In genomic region chr13:31224174-31224669, GRCh38 we compare ENCODE assay signal across 16 cellular contexts. TPM values are rescaled to one million over a fixed set of nuclear protein-coding genes. Genes with fewer than 3 reads are reported as not detected.
DNase-seq lines count a peak whose midpoint lies in the region; ATAC-seq, FAIRE-seq and TF ChIP-seq lines count a peak whose summit lies in the region.
"Had no signal": no experiment of that assay in that cellular context is flagged by ENCODE, and none has a peak within 500 bp of the region (broad histone marks: within the 10 kb centered on the region; RNA-seq: fewer than 3 reads in every experiment).

No MANE protein-coding gene starts in this region.

- H3K9me3 Mint-ChIP-seq in stimulated activated naive B cell treated with anti-CD40 and anti-IgM and Interleukin-4, amounts not matched to agents 10 μg/mL and 1 μg/mL and 100 μg/mL, for 72 hours: no peaks in the 10 kb centered on the region
- H3K9me3 Mint-ChIP-seq: CD4-positive, alpha-beta memory T cell; HFFc6 had no signal

- H3K4me1 ChIP-seq in right cardiac atrium (ENCODE audit: control insufficient read depth, insufficient read depth, low read length) (peaks cover 15% of the 10 kb centered on the region), Karpas-422 (ENCODE audit: low read length) (peaks cover 7% of the 10 kb centered on the region), GM12878 (ENCODE audit: control insufficient read depth, insufficient read depth, low read length) (no peaks in the 10 kb centered on the region)
- H3K4me1 ChIP-seq: A549 had no signal

- no peak for FAIRE-seq in GM12878 (lab: Jason Lieb, UNC)
- FAIRE-seq: A549, GM12892 had no signal

- H3K9ac ChIP-seq in Karpas-422 (ENCODE audit: low read length) (no peak overlapping the region), GM12878 (ENCODE audit: control insufficient read depth, insufficient read depth, low read length) (no peak overlapping the region)

- RAD21 ChIA-PET in GM12878 (lab: Charles Lee; ENCODE audit: unreplicated experiment): no interaction called here

- no peak for TF ChIP-seq CTCF in GM12878 (IDR thresholded peaks at IDR 0.05 in 2 of 3, conservative IDR thresholded peaks at IDR 0.05 in 1 of 3; ENCODE audit: control insufficient read depth in 2 of 3, extremely low read depth in 1 of 3, insufficient read depth in 1 of 3, low read depth in 3 of 3, low read length in 3 of 3)
- no peak for TF ChIP-seq CTCF in WERI-Rb-1 (IDR thresholded peaks at IDR 0.05; ENCODE audit: low read depth, low read length)

- no peaks in the 10 kb centered on the region for H3K9me3 ChIP-seq in right cardiac atrium (ENCODE audit: control insufficient read depth, low read length)
- no peaks in the 10 kb centered on the region for H3K9me3 ChIP-seq in Karpas-422 (ENCODE audit: low read length)
- H3K9me3 ChIP-seq in GM12878 (replicated peaks; ENCODE audit: control insufficient read depth, insufficient read depth, low read length): no peaks in the 10 kb centered on the region
- H3K9me3 ChIP-seq in WERI-Rb-1 (ENCODE audit: severe bottlenecking): no peaks in the 10 kb centered on the region
- H3K9me3 ChIP-seq: A549, BE2C had no signal

- H3K36me3 ChIP-seq in Karpas-422 (ENCODE audit: insufficient read depth, low read length): no peaks in the 10 kb centered on the region
- no peaks in the 10 kb centered on the region for H3K36me3 ChIP-seq in GM12878 (ENCODE audit: control insufficient read depth in 2 of 2, insufficient read depth in 2 of 2, low read length in 1 of 2)
- no peaks in the 10 kb centered on the region for H3K36me3 ChIP-seq in WERI-Rb-1
- H3K36me3 ChIP-seq: BE2C had no signal

- H3K27me3 Mint-ChIP-seq in stimulated activated naive B cell treated with anti-CD40 and anti-IgM and Interleukin-4, amounts not matched to agents 10 μg/mL and 1 μg/mL and 100 μg/mL, for 72 hours: no peaks in the 10 kb centered on the region
- H3K27me3 Mint-ChIP-seq: CD4-positive, alpha-beta memory T cell had no signal

- WGBS in right cardiac atrium: 81% methylated on average over 5 of the region's 5 CpGs
- 13% methylated on average over 5 of the region's 5 CpGs for WGBS in GM12878 (ENCODE audit: insufficient coverage, insufficient replicate concordance, low lambda C conversion rate, missing lambda C conversion rate)

- H3K27ac ChIP-seq in right cardiac atrium (ENCODE audit: low read length): peak overlapping the region; percentile 86
- H3K27ac ChIP-seq in Karpas-422 (ENCODE audit: low read length): no peak overlapping the region
- H3K27ac ChIP-seq in GM12878 (ENCODE audit: control insufficient read depth, insufficient read depth): no peak overlapping the region
- no peak overlapping the region for H3K27ac ChIP-seq in WERI-Rb-1
- H3K27ac ChIP-seq: A549, C4-2B had no signal

- no peak for TF ChIP-seq RAD21 in GM12878 (IDR thresholded peaks at IDR 0.05; ENCODE audit: insufficient read depth, low read depth, low read length)

- no peaks in the 10 kb centered on the region for H3K9me2 ChIP-seq in Karpas-422 (replicated peaks; ENCODE audit: insufficient read depth, low read length)

- DNase-seq in right cardiac atrium (no peak), left ventricle myocardium superior (no peak), Karpas-422 (peak; percentile 47), GM12878 (ENCODE audit: low read depth, low spot score) (no peak), WERI-Rb-1 (no peak)
- no peak for DNase-seq in stimulated activated naive B cell treated with anti-CD40 and anti-IgM and Interleukin-4, amounts not matched to agents 10 μg/mL and 1 μg/mL and 100 μg/mL, for 72 hours
- DNase-seq in stimulated activated naive CD4-positive, alpha-beta T cell (lab: John Stamatoyannopoulos, UW): no peak
- DNase-seq: BE2C; CD4-positive, alpha-beta memory T cell; DMS79; HCEC 1CT; HFFc6 had no signal

- CTCF ChIA-PET in GM12878 (lab: Yijun Ruan, JAX): interaction anchor here (4.0 kb wide), 1 partner anchor 12 kb away, joined by 23 read pairs; no protein-coding TSS in a partner anchor

- intact Hi-C loops in right cardiac atrium (cut with DNase I): no loop called here
- intact Hi-C loops in left ventricle myocardium superior (cut with micrococcal nuclease): no loop called here
- intact Hi-C loops in GM12878 (cut with micrococcal nuclease; ENCODE audit: unreplicated experiment): no loop called here

- ATAC-seq in right cardiac atrium (no peak), left ventricle myocardium superior (no peak), GM12878 (peak; percentile 40; the same call in 2 of the 3 replicates), HG03135 (IDR thresholded peaks at IDR 0.05; ENCODE audit: unreplicated experiment) (no peak)
- ATAC-seq in stimulated activated naive B cell treated with anti-CD40 and anti-IgM and Interleukin-4, amounts not matched to agents 10 μg/mL and 1 μg/mL and 100 μg/mL, for 72 hours (replicated peaks): peak; percentile 64 to 73
- ATAC-seq: A549 had no signal

- no TSS peak for BruUV-seq in GM12878 (replicated peaks; lab: Mats Ljungman, UMichigan)

- peaks cover 0 to 5% of the 10 kb centered on the region in 2 donors for H3K36me3 Mint-ChIP-seq in stimulated activated naive B cell treated with anti-CD40 and anti-IgM and Interleukin-4, amounts not matched to agents 10 μg/mL and 1 μg/mL and 100 μg/mL, for 72 hours

- H2AFZ ChIP-seq in Karpas-422 (ENCODE audit: low read length) (no peak overlapping the region), GM12878 (ENCODE audit: control insufficient read depth, low read depth, low read length) (no peak overlapping the region)

- no peaks in the 10 kb centered on the region for H3K27me3 ChIP-seq in right cardiac atrium (ENCODE audit: control insufficient read depth, insufficient read depth)
- H3K27me3 ChIP-seq in Karpas-422 (ENCODE audit: low read length): no peaks in the 10 kb centered on the region
- H3K27me3 ChIP-seq in GM12878 (replicated peaks in 1 of 2; ENCODE audit: control insufficient read depth in 2 of 2, insufficient read depth in 2 of 2, low read length in 1 of 2): no peaks in the 10 kb centered on the region; a peak in 1 of 4 replicates
- H3K27me3 ChIP-seq in WERI-Rb-1 (ENCODE audit: insufficient read depth, low read depth, severe bottlenecking): no peaks in the 10 kb centered on the region
- H3K27me3 ChIP-seq: BE2C had no signal

- in situ Hi-C loops in GM12878 (cut with MboI): no loop called here

- H3K4me3 ChIP-seq in right cardiac atrium (ENCODE audit: low read length) (no peak overlapping the region), Karpas-422 (ENCODE audit: low read length) (no peak overlapping the region), GM12878 (no peak overlapping the region), WERI-Rb-1 (ENCODE audit: low read depth, low read length) (no peak overlapping the region)
- H3K4me3 ChIP-seq: A549 had no signal

- TF ChIP-seq POLR2A in GM12878 (IDR thresholded peaks at IDR 0.05; ENCODE audit: low read depth, low read length): no peak

- H3K79me2 ChIP-seq in Karpas-422 (ENCODE audit: low read length) (no peaks in the 10 kb centered on the region), GM12878 (ENCODE audit: control insufficient read depth, insufficient read depth, low read length) (no peaks in the 10 kb centered on the region)

- peaks cover 7 to 13% of the 10 kb centered on the region in 2 donors for H3K4me1 Mint-ChIP-seq in stimulated activated naive B cell treated with anti-CD40 and anti-IgM and Interleukin-4, amounts not matched to agents 10 μg/mL and 1 μg/mL and 100 μg/mL, for 72 hours

- H3K27ac Mint-ChIP-seq in stimulated activated naive B cell treated with anti-CD40 and anti-IgM and Interleukin-4, amounts not matched to agents 10 μg/mL and 1 μg/mL and 100 μg/mL, for 72 hours: no peak overlapping the region
- H3K27ac Mint-ChIP-seq: CD4-positive, alpha-beta memory T cell; HFFc6 had no signal

- POLR2A ChIA-PET in GM12878 (lab: Charles Lee): no interaction called here

- no peak overlapping the region for H3K4me3 Mint-ChIP-seq in stimulated activated naive B cell treated with anti-CD40 and anti-IgM and Interleukin-4, amounts not matched to agents 10 μg/mL and 1 μg/mL and 100 μg/mL, for 72 hours
- H3K4me3 Mint-ChIP-seq: CD4-positive, alpha-beta memory T cell; HFFc6 had no signal

- SMC1A ChIA-PET in GM12878 (lab: Charles Lee; ENCODE audit: uncharacterized antibody, unreplicated experiment): interaction anchor here (0.6 to 0.9 kb wide), 2 partner anchors 197 to 200 kb away, joined by 3 read pairs; no protein-coding TSS in a partner anchor

- H3K4me2 ChIP-seq in Karpas-422 (ENCODE audit: low read depth, low read length, poor library complexity, severe bottlenecking): no peak overlapping the region
- H3K4me2 ChIP-seq in GM12878 (ENCODE audit: control insufficient read depth, insufficient read depth): no peak overlapping the region
- H3K4me2 ChIP-seq: A549 had no signal

- no peak for TF ChIP-seq EP300 in GM12878 (IDR thresholded peaks at IDR 0.05; ENCODE audit: borderline replicate concordance in 1 of 2, control insufficient read depth in 1 of 2, low read depth in 2 of 2, low read length in 2 of 2)

- H4K20me1 ChIP-seq in Karpas-422 (ENCODE audit: insufficient read depth, low read depth, low read length) (no peaks in the 10 kb centered on the region), GM12878 (ENCODE audit: control insufficient read depth, insufficient read depth) (no peaks in the 10 kb centered on the region)

TF ChIP-seq in GM12878, 131 proteins besides CTCF, POLR2A, EP300 and RAD21:
- TF ChIP-seq IKZF1 (conservative IDR thresholded peaks at IDR 0.05): no peak
- TF ChIP-seq STAT1 (conservative IDR thresholded peaks at IDR 0.05): no peak
- no peak for TF ChIP-seq GABPA (IDR thresholded peaks at IDR 0.05; ENCODE audit: low read depth)
- TF ChIP-seq ZNF24 (IDR thresholded peaks at IDR 0.05): peak; percentile 95

RNA-seq across cellular contexts. Expression of gene B3GLCT, which starts 24.4 kb away (rescaled TPM):
- 10 to 100 TPM; 24.5 to 45.1 (median 27.5) TPM for total RNA-seq in right cardiac atrium
- polyA plus RNA-seq in right cardiac atrium: 19.8 TPM
- 20.3 TPM for total RNA-seq in left ventricle myocardium superior
- total RNA-seq in Karpas-422 (2014; rRNA removed; shearing (Covaris generic); ENCODE audit: low replicate concordance): 0.32 and 1.1 TPM in 2 replicates
- total RNA-seq in GM12878 (2013; cell fraction: nucleolus; rRNA removed): 0.19 and 0.27 TPM in 2 replicates
- 0.22 and 0.23 TPM in 2 replicates for total RNA-seq in GM12878 (2014; rRNA removed)
- total RNA-seq in GM12878 (2014; rRNA removed; fragmentation: Illumina TruSeq; extraction: Trizol): 0.28 and 0.31 TPM in 2 replicates
- total RNA-seq in GM12878 (2021): 0.27 and 0.28 TPM in 2 replicates
- polyA plus RNA-seq in GM12878 (2011; ENCODE audit: low read depth): 0.18 TPM
- 0.34 and 0.35 TPM in 2 replicates for polyA plus RNA-seq in GM12878 (2011; rRNA removed)
- polyA plus RNA-seq in GM12878 (2011; cell fraction: cytosol; rRNA removed): 0.18 TPM in 2 replicates
- polyA plus RNA-seq in GM12878 (2011; cell fraction: nucleus; rRNA removed): 0.15 and 0.16 TPM in 2 replicates
- polyA plus RNA-seq in GM12878 (2012): 0.23 and 0.25 TPM in 2 replicates
- polyA plus RNA-seq in GM12878 (2014; fragmentation: Illumina TruSeq; extraction: Trizol): 0.14 and 0.22 TPM in 2 replicates
- under 1 TPM; 0.07 to 0.10 TPM for polyA plus RNA-seq in GM12878 (2014; fragmentation: Nextera tagmentation; extraction: Ambion mirVana)
- 0.18 TPM in 2 replicates for polyA plus RNA-seq in GM12878 (2014; rRNA removed)
- polyA plus RNA-seq in GM12878 (2016; fragmentation: Nextera tagmentation; extraction: Ambion mirVana): under 1 TPM; 0.66 to 0.89 TPM
- 0.57 and 0.59 TPM in 2 replicates for polyA minus RNA-seq in GM12878 (2011; rRNA and poly(A)+ RNA removed)
- 0.31 TPM in 1 of 2 replicates, not detected in the other for polyA minus RNA-seq in GM12878 (2011; cell fraction: cytosol; rRNA and poly(A)+ RNA removed)
- polyA minus RNA-seq in GM12878 (2011; cell fraction: nucleus; rRNA and poly(A)+ RNA removed): 0.12 and 0.67 TPM in 2 replicates

Comparison
In these comparisons a context has a peak if more than half of its experiments do, and no peak if none do; other contexts are left out.
1. ATAC-seq: peak in GM12878 (single experiment) and stimulated activated naive B cell treated with anti-CD40 and anti-IgM and Interleukin-4, amounts not matched to agents 10 μg/mL and 1 μg/mL and 100 μg/mL, for 72 hours (2 of 2); none in right cardiac atrium (0 of 2), left ventricle myocardium superior (single experiment) and HG03135 (single experiment).
2. RNA of gene B3GLCT, which starts 24.4 kb away (total RNA-seq): 24.5 to 45.1 TPM in right cardiac atrium and 20.3 TPM in left ventricle myocardium superior (single experiment); 0.32 to 1.1 TPM in Karpas-422 and 0.19 to 0.31 TPM in GM12878; every median in the first group is over 10 times any median in the second.